ENCODE assay signal across 8 cellular contexts in the genomic region with DNA sequence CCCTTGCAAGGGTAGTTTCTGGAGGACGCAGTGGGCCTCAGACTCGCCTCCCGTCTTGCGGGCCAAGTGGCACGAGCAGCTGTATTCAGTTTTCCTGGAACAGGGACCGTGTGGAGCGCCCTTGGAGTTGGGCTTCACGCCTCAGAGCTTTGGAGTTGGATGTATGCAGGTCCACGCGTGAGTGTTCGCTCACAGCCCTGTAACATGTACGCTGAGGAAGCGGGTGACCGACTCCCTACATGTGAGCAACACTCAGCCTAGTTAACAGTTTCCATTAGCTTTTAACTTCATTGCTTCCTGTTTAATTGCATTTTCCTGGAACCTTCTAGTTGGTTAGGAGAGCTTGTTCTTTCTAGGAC. TPM values are rescaled to one million over a fixed set of nuclear protein-coding genes. Genes with fewer than 3 reads are reported as not detected.
A peak's percentile ranks its signal among the peaks of the same experiment; 100 is the strongest.
DNase-seq lines count a peak whose midpoint lies in the region; ATAC-seq and FAIRE-seq lines count a peak whose summit lies in the region.

No MANE protein-coding gene starts in this region.

- no peaks in the 10 kb centered on the region for H3K36me3 ChIP-seq in small intestine (ENCODE audit: control insufficient read depth in 2 of 2, insufficient read depth in 2 of 2, low read length in 2 of 2)

- peak overlapping the region; percentile 90 for H3K27ac Mint-ChIP-seq in activated naive CD8-positive, alpha-beta T cell treated with anti-CD3 and anti-CD28 coated beads, Interleukin-2, amount 50 U/mL, for 24 hours

- H3K27me3 Mint-ChIP-seq in activated naive CD8-positive, alpha-beta T cell treated with anti-CD3 and anti-CD28 coated beads, Interleukin-2, amount 50 U/mL, for 24 hours: peaks cover 3% of the 10 kb centered on the region

- H3K4me1 ChIP-seq in small intestine (ENCODE audit: control insufficient read depth in 2 of 2, insufficient read depth in 1 of 2, low read depth in 1 of 2, low read length in 1 of 2): peaks cover 5 to 6% of the 10 kb centered on the region in 2 donors

- H3K36me3 Mint-ChIP-seq in activated naive CD8-positive, alpha-beta T cell treated with anti-CD3 and anti-CD28 coated beads, Interleukin-2, amount 50 U/mL, for 24 hours (ENCODE audit: low read depth): peaks cover 13% of the 10 kb centered on the region

- peaks cover 4% of the 10 kb centered on the region for H3K9me3 Mint-ChIP-seq in activated naive CD8-positive, alpha-beta T cell treated with anti-CD3 and anti-CD28 coated beads, Interleukin-2, amount 50 U/mL, for 24 hours

- H3K4me3 ChIP-seq in iPS-11a (ENCODE audit: low read depth, low read length) (peak overlapping the region; percentile 98), small intestine (ENCODE audit: low read depth in 1 of 2, low read length in 2 of 2) (peak overlapping the region; percentile 58 to 100)

- H3K4me1 Mint-ChIP-seq in activated naive CD8-positive, alpha-beta T cell treated with anti-CD3 and anti-CD28 coated beads, Interleukin-2, amount 50 U/mL, for 24 hours: peaks cover 90% of the 10 kb centered on the region

- H3K4me3 Mint-ChIP-seq in activated naive CD8-positive, alpha-beta T cell treated with anti-CD3 and anti-CD28 coated beads, Interleukin-2, amount 50 U/mL, for 24 hours: peak overlapping the region; percentile 88

- no peak for ATAC-seq in activated naive CD8-positive, alpha-beta T cell treated with anti-CD3 and anti-CD28 coated beads, Interleukin-2, amount 50 U/mL, for 24 hours
- ATAC-seq in GM19463 (IDR thresholded peaks at IDR 0.05; ENCODE audit: unreplicated experiment): no peak
- ATAC-seq in GM19324 (IDR thresholded peaks at IDR 0.05; ENCODE audit: low FRiP score, unreplicated experiment): no peak

- no peaks in the 10 kb centered on the region for H3K27me3 ChIP-seq in small intestine (ENCODE audit: control insufficient read depth in 2 of 2, insufficient read depth in 2 of 2, low read length in 2 of 2)

- H3K9me3 ChIP-seq in small intestine (ENCODE audit: control insufficient read depth, low read depth): no peaks in the 10 kb centered on the region

- FAIRE-seq in small intestine (lab: Jason Lieb, UNC): no peak

- H3K27ac ChIP-seq in small intestine (ENCODE audit: low read depth in 1 of 2, low read length in 1 of 2): peak overlapping the region; percentile 89 to 99

- 0 to 1% (median 0%) methylated on average over 14 of the region's 14 CpGs for WGBS in small intestine, 3 donors

- DNase-seq in ELR (ENCODE audit: low read depth) (peak; percentile 50), NCI-H526 treated with DMSO at 0.1 percent for 48 hours (lab: John Stamatoyannopoulos, UW) (peak; percentile 23), small intestine (peak; percentile 65), NCI-H1105 treated with DMSO at 0.1 percent for 48 hours (lab: John Stamatoyannopoulos, UW) (no peak)
- DNase-seq in activated naive CD8-positive, alpha-beta T cell treated with anti-CD3 and anti-CD28 coated beads, Interleukin-2, amount 50 U/mL, for 24 hours: peak; percentile 30

RNA-seq across cellular contexts. Expression of a gene that starts 0.7 kb away (rescaled TPM):
- 100 to 1,000 TPM in 1 of 3 donors, 10 to 100 TPM in 2; 35.6 to 144 (median 40.8) TPM for polyA plus RNA-seq in small intestine
